ENCODE assay signal across 23 cellular contexts in the genomic region with DNA sequence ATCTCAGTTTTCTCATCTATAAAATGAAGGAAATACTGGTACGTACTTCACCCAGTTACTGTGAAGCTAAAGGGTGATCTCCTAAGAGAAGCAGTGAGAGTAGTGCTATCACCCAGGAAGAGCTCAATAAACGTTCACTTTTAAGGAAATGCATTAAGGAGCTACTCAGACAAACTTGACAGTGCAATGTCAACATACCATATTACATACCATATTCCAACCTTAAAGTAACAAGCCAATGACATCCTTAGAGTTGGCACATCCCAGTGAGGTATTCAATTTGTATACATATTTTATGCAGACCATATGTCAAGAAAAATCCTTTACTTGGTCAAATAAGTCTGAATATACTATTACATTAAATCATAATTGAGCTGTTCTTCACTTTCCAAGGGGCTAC. TPM values are rescaled to one million over a fixed set of nuclear protein-coding genes. Genes with fewer than 3 reads are reported as not detected.
A peak's percentile ranks its signal among the peaks of the same experiment; 100 is the strongest.
DNase-seq lines count a peak whose midpoint lies in the region; ATAC-seq, FAIRE-seq and TF ChIP-seq lines count a peak whose summit lies in the region.
"Had no signal": no experiment of that assay in that cellular context is flagged by ENCODE, and none has a peak within 500 bp of the region (broad histone marks: within the 10 kb centered on the region; RNA-seq: fewer than 3 reads in every experiment).

No MANE protein-coding gene starts in this region.

- peaks cover 14% of the 10 kb centered on the region for H3K79me1 ChIP-seq in mesenchymal stem cell (replicated peaks; ENCODE audit: low read length, poor library complexity, severe bottlenecking)

- H3K4me3 ChIP-seq in DOHH2 (ENCODE audit: low read length) = no peak overlapping the region
- H3K4me3 ChIP-seq in Loucy (ENCODE audit: low read length, poor library complexity, severe bottlenecking) = no peak overlapping the region
- no peak overlapping the region for H3K4me3 ChIP-seq in psoas muscle
- H3K4me3 ChIP-seq in HAP-1 = no peak overlapping the region
- no peak overlapping the region for H3K4me3 ChIP-seq in mesenchymal stem cell (ENCODE audit: insufficient read depth in 1 of 2, low read depth in 1 of 2, low read length in 2 of 2)
- H3K4me3 ChIP-seq: BLaER1 treated with 17β-estradiol and CSF1 and Interleukin-3, amounts not matched to agents 10 nM and 100 nM; GM12878 had no signal

- H3K9ac ChIP-seq in Loucy (ENCODE audit: low read depth, low read length, poor library complexity, severe bottlenecking) (no peak overlapping the region), mesenchymal stem cell (ENCODE audit: low read length) (no peak overlapping the region)
- H3K9ac ChIP-seq: BLaER1 treated with 17β-estradiol and CSF1 and Interleukin-3, amounts not matched to agents 10 nM and 100 nM had no signal

- TF ChIP-seq POLR2A in GM12891 (IDR thresholded peaks at IDR 0.05; ENCODE audit: low read depth, low read length) = no peak

- H3K36me3 ChIP-seq in DOHH2 (ENCODE audit: control insufficient read depth, low read length) (peaks cover 75% of the 10 kb centered on the region), Loucy (ENCODE audit: insufficient read depth, low read length) (no peaks in the 10 kb centered on the region), psoas muscle (ENCODE audit: insufficient read depth in 1 of 2, low read depth in 1 of 2) (no peaks in the 10 kb centered on the region), HAP-1 (replicated peaks) (no peaks in the 10 kb centered on the region), mesenchymal stem cell (ENCODE audit: control insufficient read depth in 1 of 2, insufficient read depth in 2 of 2, low read depth in 1 of 2, low read length in 2 of 2) (no peaks in the 10 kb centered on the region)

- H2BK5ac ChIP-seq in mesenchymal stem cell (ENCODE audit: low read depth, low read length, poor library complexity, severe bottlenecking) = no peak overlapping the region

- no peak overlapping the region for H2AK5ac ChIP-seq in mesenchymal stem cell (ENCODE audit: low read length, severe bottlenecking)

- no peak overlapping the region for H2BK120ac ChIP-seq in mesenchymal stem cell (ENCODE audit: low read depth, low read length)

- WGBS in psoas muscle, 3 donors = 45 to 67% (median 49%) methylated on average over 2 of the region's 2 CpGs
- WGBS in mesenchymal stem cell = 91% methylated on average over 2 of the region's 2 CpGs

- H3K27ac ChIP-seq in DOHH2 (ENCODE audit: low read depth, low read length) (no peak overlapping the region), psoas muscle (peak overlapping the region; percentile 92), mesenchymal stem cell (ENCODE audit: low read length, poor library complexity, severe bottlenecking) (no peak overlapping the region)
- H3K27ac ChIP-seq: BLaER1 treated with 17β-estradiol and CSF1 and Interleukin-3, amounts not matched to agents 10 nM and 100 nM; C4-2B had no signal

- no peak overlapping the region for H2BK15ac ChIP-seq in mesenchymal stem cell (ENCODE audit: low read depth, poor library complexity, severe bottlenecking)

- H3K4me2 ChIP-seq in DOHH2 (ENCODE audit: low read length) (peak overlapping the region; percentile 20; the same call in 1 of the 2 replicates), Loucy (ENCODE audit: low read depth, low read length, poor library complexity, severe bottlenecking) (peak overlapping the region; percentile 22), mesenchymal stem cell (ENCODE audit: low read length, poor library complexity, severe bottlenecking) (no peak overlapping the region)
- H3K4me2 ChIP-seq: BLaER1 treated with 17β-estradiol and CSF1 and Interleukin-3, amounts not matched to agents 10 nM and 100 nM had no signal

- ATAC-seq in psoas muscle (no peak), HG02798 (IDR thresholded peaks at IDR 0.05; ENCODE audit: poor library complexity, unreplicated experiment) (no peak)
- ATAC-seq: CD8-positive, alpha-beta T cell; GM12878 had no signal

- H3K14ac ChIP-seq in mesenchymal stem cell (ENCODE audit: low read length in 2 of 2) = no peak overlapping the region

- H3K4me1 ChIP-seq in DOHH2 (ENCODE audit: control insufficient read depth, low read length) (peaks cover 73% of the 10 kb centered on the region), Loucy (ENCODE audit: insufficient read depth, low read length, poor library complexity, severe bottlenecking) (peaks cover 42% of the 10 kb centered on the region), psoas muscle (peaks cover 65% of the 10 kb centered on the region), HAP-1 (peaks cover 19% of the 10 kb centered on the region), mesenchymal stem cell (ENCODE audit: control insufficient read depth, insufficient read depth, low read depth, low read length) (no peaks in the 10 kb centered on the region)

- H2BK12ac ChIP-seq in mesenchymal stem cell (ENCODE audit: low read length in 2 of 2) = no peak overlapping the region

- H2AFZ ChIP-seq in Loucy (ENCODE audit: low read length) (no peak overlapping the region), mesenchymal stem cell (ENCODE audit: low read depth, low read length) (no peak overlapping the region)

- peaks cover 45% of the 10 kb centered on the region for H4K20me1 ChIP-seq in DOHH2 (ENCODE audit: control insufficient read depth, insufficient read depth, low read depth, low read length)
- H4K20me1 ChIP-seq in Loucy (ENCODE audit: insufficient read depth, low read length, poor library complexity, severe bottlenecking) = peaks cover 34% of the 10 kb centered on the region

- TF ChIP-seq CTCF in DOHH2 (IDR thresholded peaks at IDR 0.05; ENCODE audit: low read depth, low read length, poor library complexity, severe bottlenecking) (no peak), Loucy (conservative IDR thresholded peaks at IDR 0.05; ENCODE audit: low read length) (no peak), psoas muscle (IDR thresholded peaks at IDR 0.05) (no peak)

- in situ Hi-C loops in HAP-1 (cut with MboI; ENCODE audit: low sequenced_read_pairs) = no loop called here

- no peak overlapping the region for H4K91ac ChIP-seq in mesenchymal stem cell (ENCODE audit: low read length)

- H3K9me3 ChIP-seq in DOHH2 (ENCODE audit: control insufficient read depth, insufficient read depth, low read length) (no peaks in the 10 kb centered on the region), Loucy (ENCODE audit: insufficient read depth, low read depth, low read length) (no peaks in the 10 kb centered on the region), psoas muscle (no peaks in the 10 kb centered on the region), HAP-1 (no peaks in the 10 kb centered on the region), mesenchymal stem cell (ENCODE audit: control insufficient read depth, low read length) (no peaks in the 10 kb centered on the region)
- H3K9me3 ChIP-seq: Caco-2 had no signal

- peak; percentile 31 for FAIRE-seq in GM12891 (lab: Jason Lieb, UNC)
- FAIRE-seq: A204.1, D721Med, GM12878, GM19239 had no signal

- no peak overlapping the region for H3K18ac ChIP-seq in mesenchymal stem cell (ENCODE audit: low read depth in 1 of 2, low read length in 2 of 2)

- H3F3A ChIP-seq in DOHH2 (ENCODE audit: control insufficient read depth, insufficient read depth) = peaks cover 4% of the 10 kb centered on the region; the same call in 1 of the 2 replicates
- peaks cover 2% of the 10 kb centered on the region; the same call in 1 of the 2 replicates for H3F3A ChIP-seq in Loucy (ENCODE audit: low read depth)

- H3K79me2 ChIP-seq in DOHH2 (ENCODE audit: control insufficient read depth, low read length) = peaks cover 100% of the 10 kb centered on the region
- H3K79me2 ChIP-seq in Loucy (ENCODE audit: insufficient read depth, low read length) = peaks cover 36% of the 10 kb centered on the region

- H3K27me3 ChIP-seq in DOHH2 (ENCODE audit: control insufficient read depth, low read length) (no peaks in the 10 kb centered on the region), Loucy (ENCODE audit: insufficient read depth, low read length, poor library complexity, severe bottlenecking) (no peaks in the 10 kb centered on the region), psoas muscle (ENCODE audit: insufficient read depth in 3 of 3, low read length in 2 of 3) (no peaks in the 10 kb centered on the region), HAP-1 (ENCODE audit: low read depth) (no peaks in the 10 kb centered on the region), mesenchymal stem cell (ENCODE audit: control insufficient read depth in 1 of 2, insufficient read depth in 1 of 2, low read length in 2 of 2) (no peaks in the 10 kb centered on the region)
- H3K27me3 ChIP-seq: BLaER1 treated with 17β-estradiol and CSF1 and Interleukin-3, amounts not matched to agents 10 nM and 100 nM had no signal

- DNase-seq in GM12891 (ENCODE audit: insufficient read length, low spot score) (no peak), psoas muscle (no peak), HAP-1 (ENCODE audit: low spot score in 2 of 2) (no peak), activated T-cell treated with anti-CD3 and anti-CD28 coated beads for 4 hours (no peak), mesenchymal stem cell (no peak)
- DNase-seq: 8988T; AML-193; Caco-2; Calu3; CD4-positive, alpha-beta T cell; CD8-positive, alpha-beta T cell; DMS79 treated with DMSO at 0.1 percent for 48 hours; EL; GDM1 had no signal

- no peak overlapping the region for H4K8ac ChIP-seq in mesenchymal stem cell (ENCODE audit: low read length)

- no peaks in the 10 kb centered on the region for H3K9me2 ChIP-seq in DOHH2 (replicated peaks; ENCODE audit: control insufficient read depth, low read length)
- no peaks in the 10 kb centered on the region for H3K9me2 ChIP-seq in Loucy (replicated peaks; ENCODE audit: low read depth, low read length)

- no peak overlapping the region for H3K23ac ChIP-seq in mesenchymal stem cell (ENCODE audit: low read length in 2 of 2)

- H3K4ac ChIP-seq in mesenchymal stem cell (ENCODE audit: low read depth in 1 of 2, low read length in 2 of 2) = no peak overlapping the region

- intact Hi-C loops in psoas muscle (cut with DNase I) = loop anchor here in 1 of 2 donors (5.0 kb wide), 1 partner anchor 38 kb away; no protein-coding TSS in a partner anchor

TF ChIP-seq in GM12891, 5 proteins besides CTCF, POLR2A, EP300 and RAD21:
- TF ChIP-seq POU2F2 (IDR thresholded peaks at IDR 0.05; ENCODE audit: low read depth, low read length) (no peak), POLR2AphosphoS5 (IDR thresholded peaks at IDR 0.05; ENCODE audit: low read depth, low read length) (no peak), TAF1 (IDR thresholded peaks at IDR 0.05; ENCODE audit: low read depth, low read length) (no peak), PAX5 (IDR thresholded peaks at IDR 0.05; ENCODE audit: insufficient read depth, low read length, severe bottlenecking) (no peak), SPI1 (IDR thresholded peaks at IDR 0.05; ENCODE audit: low read depth, low read length) (no peak)

RNA-seq across cellular contexts. Expression of gene TBC1D4, which starts 7.0 kb away (rescaled TPM):
- polyA plus RNA-seq in GM12891 (2012; ENCODE audit: low read depth, missing spikeins) = 10.0 TPM
- 100 to 1,000 TPM in 1 of 4 donors, 10 to 100 TPM in 3; 36.9 to 127 (median 93.4) TPM for total RNA-seq in psoas muscle
- polyA plus RNA-seq in psoas muscle = 100 to 1,000 TPM in 1 of 3 donors, 10 to 100 TPM in 1, 1 to 10 TPM in 1; 3.1 to 105 (median 36.7) TPM
- 8.0 TPM for polyA plus RNA-seq in mesenchymal stem cell (2013, experiment 1 of 2)
- 6.4 TPM for polyA plus RNA-seq in mesenchymal stem cell (2013, experiment 2 of 2)
